In the genomic region with DNA sequence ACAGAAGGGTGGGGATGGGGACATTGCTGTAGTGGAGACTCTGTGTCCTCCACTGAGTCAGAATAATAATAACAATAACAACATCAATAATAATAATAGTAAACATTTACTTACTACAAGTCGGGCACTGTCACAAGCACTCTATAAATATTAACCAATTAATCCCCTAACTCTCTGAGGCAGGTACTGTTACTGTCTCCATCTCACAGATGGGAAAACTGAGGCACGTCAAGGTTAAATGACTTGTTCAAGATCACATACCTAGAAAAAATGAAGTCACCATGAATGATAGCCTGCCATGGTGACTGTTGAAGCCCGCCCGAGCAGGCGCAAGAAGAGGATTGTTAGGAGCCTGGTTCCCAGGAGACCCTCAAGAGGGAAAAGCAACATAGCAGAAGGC, we compare ENCODE assay signal across 23 cellular contexts. TPM values are rescaled to one million over a fixed set of nuclear protein-coding genes. Genes with fewer than 3 reads are reported as not detected.
DNase-seq lines count a peak whose midpoint lies in the region; ATAC-seq and TF ChIP-seq lines count a peak whose summit lies in the region.
"Had no signal": no experiment of that assay in that cellular context is flagged by ENCODE, and none has a peak within 500 bp of the region (broad histone marks: within the 10 kb centered on the region; RNA-seq: fewer than 3 reads in every experiment).

No MANE protein-coding gene starts in this region.

- intact Hi-C loops in heart left ventricle (cut with DNase I): no loop called here
- intact Hi-C loops in esophagus muscularis mucosa (cut with DNase I): no loop called here

- peaks cover 49% of the 10 kb centered on the region for H3K4me1 Mint-ChIP-seq in HFFc6 (ENCODE audit: low read depth)

- WGBS in heart left ventricle, 4 donors: 77 to 83% (median 80%) methylated on average over 5 of the region's 5 CpGs
- 82% methylated on average over 5 of the region's 5 CpGs for WGBS in esophagus muscularis mucosa

- TF ChIP-seq CTCF in heart left ventricle (IDR thresholded peaks at IDR 0.05): no peak
- no peak for TF ChIP-seq CTCF in right atrium auricular region (IDR thresholded peaks at IDR 0.05)
- TF ChIP-seq CTCF in HFFc6 (IDR thresholded peaks at IDR 0.05): no peak
- TF ChIP-seq CTCF in esophagus muscularis mucosa (IDR thresholded peaks at IDR 0.05): no peak
- TF ChIP-seq CTCF in GM13977 (IDR thresholded peaks at IDR 0.05; ENCODE audit: extremely low read depth, insufficient read depth, missing control alignments): no peak

- H3K9me3 ChIP-seq in heart left ventricle (no peaks in the 10 kb centered on the region), right atrium auricular region (no peaks in the 10 kb centered on the region), esophagus muscularis mucosa (no peaks in the 10 kb centered on the region), subcutaneous abdominal adipose tissue (ENCODE audit: control insufficient read depth in 5 of 5, low read length in 5 of 5) (no peaks in the 10 kb centered on the region)
- H3K9me3 ChIP-seq: ovary had no signal

- TF ChIP-seq POLR2A in heart left ventricle (IDR thresholded peaks at IDR 0.05) (no peak), esophagus muscularis mucosa (IDR thresholded peaks at IDR 0.05; ENCODE audit: low read depth) (no peak)

- ATAC-seq in heart left ventricle (no peak), GM21423 (IDR thresholded peaks at IDR 0.05; ENCODE audit: unreplicated experiment) (no peak)
- ATAC-seq: foreskin keratinocyte; stimulated activated naive CD8-positive, alpha-beta T cell treated with anti-CD3 and anti-CD28 coated beads, Interleukin-15, amount 100 ng/mL, for 72 hours had no signal

- in situ Hi-C loops in GM13977 (cut with MboI; ENCODE audit: low pct_unique_long_range_greater_than_20kb, low sequenced_read_pairs, unreplicated experiment): no loop called here

- H3K4me3 ChIP-seq in heart left ventricle: no peak overlapping the region
- no peak overlapping the region for H3K4me3 ChIP-seq in right atrium auricular region
- no peak overlapping the region for H3K4me3 ChIP-seq in esophagus muscularis mucosa
- no peak overlapping the region for H3K4me3 ChIP-seq in subcutaneous abdominal adipose tissue (ENCODE audit: low read depth in 1 of 5, low read length in 5 of 5)
- H3K4me3 ChIP-seq: cardiac muscle cell, ovary had no signal

- H3K4me1 ChIP-seq in heart left ventricle: peaks cover 5 to 54% (median 37%) of the 10 kb centered on the region in 12 donors
- H3K4me1 ChIP-seq in right atrium auricular region: peaks cover 0 to 26% of the 10 kb centered on the region in 2 donors
- peaks cover 26 to 43% (median 32%) of the 10 kb centered on the region in 4 donors for H3K4me1 ChIP-seq in esophagus muscularis mucosa
- peaks cover 17 to 67% (median 53%) of the 10 kb centered on the region in 5 donors for H3K4me1 ChIP-seq in subcutaneous abdominal adipose tissue (ENCODE audit: control insufficient read depth in 5 of 5, insufficient read depth in 5 of 5, low read length in 5 of 5)
- H3K4me1 ChIP-seq: foreskin keratinocyte had no signal

- peaks cover 0 to 21% (median 6%) of the 10 kb centered on the region in 9 donors for H3K36me3 ChIP-seq in heart left ventricle
- H3K36me3 ChIP-seq in right atrium auricular region: no peaks in the 10 kb centered on the region
- peaks cover 0 to 18% (median 3%) of the 10 kb centered on the region in 4 donors for H3K36me3 ChIP-seq in esophagus muscularis mucosa
- peaks cover 0 to 20% (median 15%) of the 10 kb centered on the region in 5 donors for H3K36me3 ChIP-seq in subcutaneous abdominal adipose tissue (ENCODE audit: control insufficient read depth in 5 of 5, insufficient read depth in 5 of 5, low read length in 5 of 5)
- H3K36me3 ChIP-seq: cardiac muscle cell, ovary had no signal

- peak overlapping the region; percentile 35 to 92 (median 74) for H3K27ac ChIP-seq in heart left ventricle
- H3K27ac ChIP-seq in right atrium auricular region: peak overlapping the region in 1 of 2 donors; percentile 40
- H3K27ac ChIP-seq in esophagus muscularis mucosa (replicated peaks in 1 of 4): peak overlapping the region in 3 of 4 donors; percentile 6 to 34 (median 33)
- H3K27ac ChIP-seq in subcutaneous abdominal adipose tissue (ENCODE audit: low read depth, low read length): peak overlapping the region; percentile 84
- H3K27ac ChIP-seq: cardiac muscle cell, foreskin keratinocyte, ovary had no signal

- no peaks in the 10 kb centered on the region; the same call in 1 of the 2 replicates for H3K36me3 Mint-ChIP-seq in HFFc6 (ENCODE audit: low read depth)

- H3K9ac ChIP-seq in subcutaneous abdominal adipose tissue (ENCODE audit: low read length in 5 of 5): peak overlapping the region in 1 of 5 donors; percentile 20

- TF ChIP-seq EP300 in esophagus muscularis mucosa (IDR thresholded peaks at IDR 0.05): no peak

- H3K27ac Mint-ChIP-seq in HFFc6: peak overlapping the region; percentile 29; the same call in 1 of the 2 replicates
- H3K27ac Mint-ChIP-seq: memory B cell had no signal

- no peaks in the 10 kb centered on the region for H3K27me3 ChIP-seq in heart left ventricle
- H3K27me3 ChIP-seq in right atrium auricular region: no peaks in the 10 kb centered on the region
- peaks cover 0 to 10% (median 0%) of the 10 kb centered on the region in 4 donors for H3K27me3 ChIP-seq in esophagus muscularis mucosa
- H3K27me3 ChIP-seq in subcutaneous abdominal adipose tissue (ENCODE audit: control insufficient read depth in 5 of 5, insufficient read depth in 4 of 5, low read length in 5 of 5): no peaks in the 10 kb centered on the region
- H3K27me3 ChIP-seq: cardiac muscle cell, ovary had no signal

- no peak for DNase-seq in heart left ventricle
- DNase-seq in right atrium auricular region (ENCODE audit: low spot score): no peak
- DNase-seq in HFFc6: no peak
- DNase-seq in esophagus muscularis mucosa (ENCODE audit: extremely low spot score): no peak
- DNase-seq in GM13977 (ENCODE audit: low spot score): no peak
- DNase-seq in EL: no peak
- DNase-seq: activated CD4-positive, alpha-beta T cell treated with anti-CD3 and anti-CD28 coated beads, Interleukin-2, amount 50 U/mL, for 4 hours; foreskin keratinocyte; Kasumi-1; NCI-H187 treated with DMSO at 0.1 percent for 48 hours; NCI-H2227 treated with DMSO at 0.1 percent for 48 hours; NCI-H774; OCI-M1; ovary; SHP77; stimulated activated CD4-positive, alpha-beta T cell treated with anti-CD3 and anti-CD28 coated beads, Interleukin-1b, Interleukin-23, amount 100 ng/mL, for 48 hours; stimulated activated naive CD8-positive, alpha-beta T cell treated with anti-CD3 and anti-CD28 coated beads, Interleukin-15, amount 100 ng/mL, for 72 hours; trophoblast cell had no signal

- no peaks in the 10 kb centered on the region for H3K9me3 Mint-ChIP-seq in HFFc6
- H3K9me3 Mint-ChIP-seq: memory B cell; stimulated activated naive CD8-positive, alpha-beta T cell treated with anti-CD3 and anti-CD28 coated beads, Interleukin-15, amount 100 ng/mL, for 72 hours had no signal

- H3K27me3 Mint-ChIP-seq in HFFc6 (ENCODE audit: insufficient read depth): peaks cover 4% of the 10 kb centered on the region
- H3K27me3 Mint-ChIP-seq: memory B cell; stimulated activated naive CD8-positive, alpha-beta T cell treated with anti-CD3 and anti-CD28 coated beads, Interleukin-15, amount 100 ng/mL, for 72 hours had no signal

- H3K4me3 Mint-ChIP-seq in HFFc6: no peak overlapping the region
- H3K4me3 Mint-ChIP-seq: memory B cell; stimulated activated naive CD8-positive, alpha-beta T cell treated with anti-CD3 and anti-CD28 coated beads, Interleukin-15, amount 100 ng/mL, for 72 hours had no signal

RNA-seq across cellular contexts. Expression of a gene that starts 10.2 kb away (rescaled TPM):
- 1 to 10 TPM in 1 of 9 donors, under 1 TPM in 5, not detected in 3; 0.15 to 1.8 (median 0.34) TPM for total RNA-seq in heart left ventricle
- polyA plus RNA-seq in heart left ventricle: under 1 TPM; 0.15 to 0.19 TPM
- under 1 TPM in 1 of 2 donors, not detected in 1; 0.08 TPM for total RNA-seq in right atrium auricular region
- under 1 TPM in 3 of 6 experiments, not detected in 3; 0.17 to 0.27 (median 0.19) TPM for total RNA-seq in HFFc6 (2021; fragmentation: NEBNext Ultra II Directional; extraction: Animal tissue kit (Norgen Biotek cat#: 25700))
- total RNA-seq in esophagus muscularis mucosa: under 1 TPM in 3 of 4 donors, not detected in 1; 0.23 to 0.42 (median 0.39) TPM
- total RNA-seq: foreskin keratinocyte had no signal

RNA-seq across cellular contexts. Expression of a gene that starts 12.1 kb away (rescaled TPM):
- 100 to 1,000 TPM in 2 of 9 donors, 10 to 100 TPM in 7; 24.4 to 262 (median 33.0) TPM for total RNA-seq in heart left ventricle
- polyA plus RNA-seq in heart left ventricle: 10 to 100 TPM; 61.0 to 64.1 TPM
- total RNA-seq in right atrium auricular region: 100 to 1,000 TPM in 1 of 2 donors, 10 to 100 TPM in 1; 74.6 to 109 TPM
- 1 to 10 TPM in 4 of 6 experiments, under 1 TPM in 2; 0.91 to 2.5 (median 1.3) TPM for total RNA-seq in HFFc6 (2021; fragmentation: NEBNext Ultra II Directional; extraction: Animal tissue kit (Norgen Biotek cat#: 25700))
- 10 to 100 TPM; 22.4 to 75.1 (median 58.1) TPM for total RNA-seq in esophagus muscularis mucosa
- total RNA-seq: cardiac muscle cell had no signal

RNA-seq across cellular contexts. Expression of a gene that starts 35.6 kb away (rescaled TPM):
- 1 to 10 TPM in 4 of 9 donors, under 1 TPM in 5; 0.37 to 2.1 (median 0.67) TPM for total RNA-seq in heart left ventricle
- 1 to 10 TPM in 1 of 2 donors, under 1 TPM in 1; 0.33 to 1.8 TPM for polyA plus RNA-seq in heart left ventricle
- 1 to 10 TPM in 1 of 2 donors, under 1 TPM in 1; 0.74 to 2.5 TPM for total RNA-seq in right atrium auricular region
- total RNA-seq in HFFc6 (2021; fragmentation: NEBNext Ultra II Directional; extraction: Animal tissue kit (Norgen Biotek cat#: 25700)): not detected
- total RNA-seq in esophagus muscularis mucosa: under 1 TPM; under 0.01 to 0.71 (median 0.20) TPM
- total RNA-seq: foreskin keratinocyte had no signal
- polyA plus RNA-seq: cardiac muscle cell, foreskin keratinocyte, keratinocyte had no signal

Comparison
In these comparisons a context has a peak if more than half of its experiments do, and no peak if none do; other contexts are left out.
1. RNA of a gene that starts 12.1 kb away (total RNA-seq): 74.6 to 109 TPM in right atrium auricular region, 22.4 to 75.1 TPM in esophagus muscularis mucosa and 24.4 to 262 TPM in heart left ventricle; 0.91 to 2.5 TPM in HFFc6; every median in the first group is over 4 times any median in the second.